11 cellular contexts compared by ENCODE assay signal in genomic region chr3:55897573-55898224, GRCh38.
A peak's percentile ranks its signal among the peaks of the same experiment; 100 is the strongest.
DNase-seq lines count a peak whose midpoint lies in the region; ATAC-seq and TF ChIP-seq lines count a peak whose summit lies in the region.
"Had no signal": no experiment of that assay in that cellular context is flagged by ENCODE, and none has a peak within 500 bp of the region (broad histone marks: within the 10 kb centered on the region; RNA-seq: fewer than 3 reads in every experiment).

No MANE protein-coding gene starts in this region.

- H3K23ac ChIP-seq in mesendoderm (ENCODE audit: low read length): no peak overlapping the region

- no peak overlapping the region for H2BK5ac ChIP-seq in mesendoderm (ENCODE audit: low read length)

- H3K18ac ChIP-seq in mesendoderm (ENCODE audit: low read length): no peak overlapping the region

- H2AK5ac ChIP-seq in mesendoderm (ENCODE audit: low read length): no peak overlapping the region

- H3K4me1 ChIP-seq in mesendoderm (ENCODE audit: control insufficient read depth, low read depth, low read length) (peaks cover 2% of the 10 kb centered on the region), right cardiac atrium (ENCODE audit: control insufficient read depth, insufficient read depth, low read length) (no peaks in the 10 kb centered on the region), left ventricle myocardium inferior (no peaks in the 10 kb centered on the region)
- H3K4me1 ChIP-seq: sigmoid colon had no signal

- H3K27me3 ChIP-seq in mesendoderm (ENCODE audit: insufficient read depth, low read length, poor library complexity): no peaks in the 10 kb centered on the region
- H3K27me3 ChIP-seq in right cardiac atrium (ENCODE audit: control insufficient read depth, insufficient read depth): peaks cover 2% of the 10 kb centered on the region
- H3K27me3 ChIP-seq in MG63: no peaks in the 10 kb centered on the region
- H3K27me3 ChIP-seq in left ventricle myocardium inferior (ENCODE audit: low read depth): peaks cover 69% of the 10 kb centered on the region
- H3K27me3 ChIP-seq: sigmoid colon had no signal

- intact Hi-C loops in right cardiac atrium (cut with DNase I): loop anchor here in 1 of 4 donors (10.0 kb wide), 1 partner anchor 1823 kb away; no protein-coding TSS in a partner anchor
- intact Hi-C loops in left ventricle myocardium inferior (cut with micrococcal nuclease): no loop called here

- in situ Hi-C loops in astrocyte of the spinal cord (cut with HindIII; ENCODE audit: low sequenced_read_pairs): no loop called here

- no peak overlapping the region for H3K56ac ChIP-seq in mesendoderm (ENCODE audit: low read length)

- no CpG with 5 or more reads among the region's 4 CpGs for WGBS in mesendoderm (ENCODE audit: extremely low coverage, insufficient coverage, low lambda C conversion rate)
- WGBS in right cardiac atrium: 65% methylated on average over 4 of the region's 4 CpGs

- TF ChIP-seq CTCF in LNCaP clone FGC (IDR thresholded peaks at IDR 0.05; ENCODE audit: control insufficient read depth, extremely low read depth, insufficient read depth) (peak; percentile 88), astrocyte of the spinal cord (IDR thresholded peaks at IDR 0.05; ENCODE audit: low read depth, low read length) (peak; percentile 43), left ventricle myocardium inferior (IDR thresholded peaks at IDR 0.05; ENCODE audit: borderline replicate concordance) (no peak)

- H3K9me3 ChIP-seq in right cardiac atrium (ENCODE audit: control insufficient read depth, low read length): no peaks in the 10 kb centered on the region
- no peaks in the 10 kb centered on the region for H3K9me3 ChIP-seq in MG63
- H3K9me3 ChIP-seq in left ventricle myocardium inferior (replicated peaks): no peaks in the 10 kb centered on the region
- H3K9me3 ChIP-seq: sigmoid colon had no signal

- H3K9ac ChIP-seq in mesendoderm (ENCODE audit: low read length): no peak overlapping the region

- no peak overlapping the region for H2BK15ac ChIP-seq in mesendoderm (replicated peaks; ENCODE audit: low read depth)

- no peak overlapping the region for H4K8ac ChIP-seq in mesendoderm (ENCODE audit: low read depth, low read length)

- H3K4ac ChIP-seq in mesendoderm (ENCODE audit: low read depth, low read length): no peak overlapping the region

- H3K36me3 ChIP-seq in mesendoderm (ENCODE audit: control insufficient read depth, insufficient read depth, low read length) (no peaks in the 10 kb centered on the region), MG63 (no peaks in the 10 kb centered on the region), left ventricle myocardium inferior (no peaks in the 10 kb centered on the region)
- H3K36me3 ChIP-seq: sigmoid colon had no signal

- H3K27ac ChIP-seq in mesendoderm (ENCODE audit: low read depth, low read length) (no peak overlapping the region), right cardiac atrium (ENCODE audit: low read length) (no peak overlapping the region), left ventricle myocardium inferior (replicated peaks) (no peak overlapping the region)
- H3K27ac ChIP-seq: sigmoid colon, SK-N-MC had no signal

- DNase-seq in D341Med (ENCODE audit: low spot score) (peak; percentile 31), LNCaP clone FGC (ENCODE audit: low read depth) (peak; percentile 48), astrocyte of the spinal cord (ENCODE audit: low read depth, low spot score) (peak; percentile 27), mesendoderm (peak; percentile 83), right cardiac atrium (no peak), MG63 (no peak), left ventricle myocardium inferior (no peak)
- DNase-seq: activated effector memory CD4-positive, alpha-beta T cell treated with Interleukin-2 at 50 U/mL for 16 hours; sigmoid colon had no signal

- H3K4me2 ChIP-seq in mesendoderm (ENCODE audit: low read length): no peak overlapping the region

- no peak overlapping the region for H4K5ac ChIP-seq in mesendoderm (ENCODE audit: low read length)

- no peaks in the 10 kb centered on the region for H3K79me2 ChIP-seq in mesendoderm (ENCODE audit: control insufficient read depth, insufficient read depth, low read length)

- H3K79me1 ChIP-seq in mesendoderm (ENCODE audit: low read length): no peaks in the 10 kb centered on the region

- H2BK120ac ChIP-seq in mesendoderm (ENCODE audit: low read depth, low read length): no peak overlapping the region

- H3K4me3 ChIP-seq in LNCaP clone FGC (ENCODE audit: low read depth, low read length) (no peak overlapping the region), astrocyte of the spinal cord (ENCODE audit: low read depth, low read length) (no peak overlapping the region), mesendoderm (ENCODE audit: low read length) (no peak overlapping the region), right cardiac atrium (ENCODE audit: low read length) (no peak overlapping the region), MG63 (no peak overlapping the region), left ventricle myocardium inferior (no peak overlapping the region)
- H3K4me3 ChIP-seq: sigmoid colon, SK-N-MC had no signal

- ATAC-seq in right cardiac atrium: no peak
- no peak for ATAC-seq in GM19452 (IDR thresholded peaks at IDR 0.05; ENCODE audit: unreplicated experiment)

Comparison
In these comparisons a context has a peak if more than half of its experiments do, and no peak if none do; other contexts are left out.
1. DNase-seq: peak in D341Med (single experiment), LNCaP clone FGC (single experiment), astrocyte of the spinal cord (single experiment) and mesendoderm (single experiment); none in right cardiac atrium (0 of 3), MG63 (single experiment) and left ventricle myocardium inferior (single experiment).